In the genomic region with DNA sequence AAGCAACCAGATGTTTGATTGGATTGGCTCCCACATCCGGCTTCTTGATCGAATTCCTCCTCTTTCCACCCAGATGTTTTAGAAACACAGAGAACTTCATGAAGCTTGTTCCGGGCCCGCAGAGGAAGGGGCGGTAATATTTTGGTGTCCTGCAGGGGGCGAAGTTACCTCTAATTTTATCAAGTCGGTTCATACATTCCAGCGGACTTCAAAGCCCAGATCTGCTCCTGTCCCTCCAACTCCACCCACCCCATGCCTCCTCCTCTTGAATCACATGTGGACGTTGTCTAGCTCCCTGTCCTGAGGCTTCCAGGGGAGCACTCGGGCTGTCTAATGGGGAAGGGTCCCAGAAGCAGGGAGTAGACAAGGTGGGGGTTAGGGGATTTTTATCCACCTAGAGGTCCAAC, we compare ENCODE assay signal across 7 cellular contexts. TPM values are rescaled to one million over a fixed set of nuclear protein-coding genes. Genes with fewer than 3 reads are reported as not detected.
A peak's percentile ranks its signal among the peaks of the same experiment; 100 is the strongest.
DNase-seq lines count a peak whose midpoint lies in the region; ATAC-seq and TF ChIP-seq lines count a peak whose summit lies in the region.

No MANE protein-coding gene starts in this region.

- ATAC-seq in GM21526 (IDR thresholded peaks at IDR 0.05; ENCODE audit: low FRiP score, unreplicated experiment), result no peak

- DNase-seq in LHCN-M2 (ENCODE audit: low read depth) (peak; percentile 74), SJCRH30 (peak; percentile 67 to 77), head of caudate nucleus (peak in 41 of 42 donors; percentile 31 to 90 (median 72)), posterior vena cava (ENCODE audit: low spot score) (peak; percentile 93)
- peak; percentile 66 for DNase-seq in activated naive CD4-positive, alpha-beta T cell treated with Interleukin-2 at 50 U/mL for 16 hours

- peak; percentile 57 for TF ChIP-seq CTCF in GM12873 (IDR thresholded peaks at IDR 0.05; ENCODE audit: insufficient read depth, low read depth, low read length, missing control alignments)

- H3K27ac ChIP-seq in SJCRH30, result no peak overlapping the region

- no peak overlapping the region for H3K4me3 ChIP-seq in SJCRH30

- H3K9me3 ChIP-seq in SJCRH30 (replicated peaks), result no peaks in the 10 kb centered on the region

- H3K4me1 ChIP-seq in SJCRH30, result no peaks in the 10 kb centered on the region

- no peaks in the 10 kb centered on the region; the same call in 1 of the 2 replicates for H3K27me3 ChIP-seq in SJCRH30

- intact Hi-C loops in head of caudate nucleus (cut with DNase I), result loop anchor here (5.0 kb wide), 2 partner anchors 269 to 339 kb away; partner anchors contain the start of gene BLOC1S5
- intact Hi-C loops in posterior vena cava (cut with DNase I), result no loop called here

- no peaks in the 10 kb centered on the region for H3K36me3 ChIP-seq in SJCRH30

RNA-seq across cellular contexts. Expression of gene BMP6, which starts 2.9 kb away (rescaled TPM):
- total RNA-seq in LHCN-M2 (2014; rRNA removed) (0.06 TPM in 2 replicates), posterior vena cava (1 to 10 TPM; 2.0 to 5.7 TPM)
- 0.04 TPM for polyA plus RNA-seq in LHCN-M2 (2012)
- total RNA-seq in SJCRH30 (2014; rRNA removed; shearing (Covaris generic)), result 1.6 and 2.2 TPM in 2 replicates
